ENCODE assay signal across 9 cellular contexts in genomic region chr5:1564182-1564748, GRCh38. TPM values are rescaled to one million over a fixed set of nuclear protein-coding genes. Genes with fewer than 3 reads are reported as not detected.
A peak's percentile ranks its signal among the peaks of the same experiment; 100 is the strongest.
DNase-seq lines count a peak whose midpoint lies in the region; ATAC-seq and TF ChIP-seq lines count a peak whose summit lies in the region.
"Had no signal": no experiment of that assay in that cellular context is flagged by ENCODE, and none has a peak within 500 bp of the region (broad histone marks: within the 10 kb centered on the region; RNA-seq: fewer than 3 reads in every experiment).

No MANE protein-coding gene starts in this region.

- peaks cover 9% of the 10 kb centered on the region for H4K20me1 ChIP-seq in osteoblast (ENCODE audit: insufficient read depth, low read length)

- H3K9me3 ChIP-seq in osteoblast (ENCODE audit: low read depth, low read length) (no peaks in the 10 kb centered on the region), A673 (ENCODE audit: low read depth, low read length, poor library complexity, severe bottlenecking) (no peaks in the 10 kb centered on the region)

- intact Hi-C loops in A673 (cut with micrococcal nuclease; ENCODE audit: unreplicated experiment) = no loop called here

- peak; percentile 71 for DNase-seq in ELR (ENCODE audit: low read depth)
- DNase-seq in RKO (ENCODE audit: low spot score) = peak; percentile 50
- DNase-seq in fibroblast of mammary gland (ENCODE audit: low read depth) = peak; percentile 84
- peak; percentile 89 for DNase-seq in osteoblast (ENCODE audit: insufficient read length, low spot score, missing footprints)
- DNase-seq in A673 (ENCODE audit: low spot score) = no peak
- DNase-seq in NCI-H2081 treated with DMSO at 0.1 percent for 48 hours (lab: John Stamatoyannopoulos, UW) = no peak
- DNase-seq in activated CD8-positive, alpha-beta T cell treated with anti-CD3 and anti-CD28 coated beads, Interleukin-2, amount 10 ng/mL, durations not matched to agents 7 days and 5 days = no peak
- no peak for DNase-seq in Ammon's horn (ENCODE audit: low spot score)
- DNase-seq: activated B cell treated with CpG ODN at 0.5 μM for 24 hours had no signal

- no peak overlapping the region for H3K27ac Mint-ChIP-seq in activated CD8-positive, alpha-beta T cell treated with anti-CD3 and anti-CD28 coated beads, Interleukin-2, amount 10 ng/mL, durations not matched to agents 7 days and 5 days
- H3K27ac Mint-ChIP-seq: activated B cell treated with CpG ODN at 0.5 μM for 24 hours had no signal

- H3K4me1 ChIP-seq in osteoblast (ENCODE audit: insufficient read depth, low read length) (peaks cover 22% of the 10 kb centered on the region), A673 (ENCODE audit: insufficient read depth, low read length, poor library complexity, severe bottlenecking) (no peaks in the 10 kb centered on the region)

- POLR2A ChIA-PET in A673 (lab: Charles Lee; ENCODE audit: low non-redundant PET) = no interaction called here
- POLR2A ChIA-PET in activated CD8-positive, alpha-beta T cell treated with anti-CD3 and anti-CD28 coated beads, Interleukin-2, amount 10 ng/mL, durations not matched to agents 7 days and 5 days (lab: Charles Lee) = no interaction called here

- no peak overlapping the region for H3K4me3 Mint-ChIP-seq in activated CD8-positive, alpha-beta T cell treated with anti-CD3 and anti-CD28 coated beads, Interleukin-2, amount 10 ng/mL, durations not matched to agents 7 days and 5 days
- H3K4me3 Mint-ChIP-seq: activated B cell treated with CpG ODN at 0.5 μM for 24 hours had no signal

- CTCF ChIA-PET in A673 (lab: Charles Lee) = no interaction called here
- CTCF ChIA-PET in activated CD8-positive, alpha-beta T cell treated with anti-CD3 and anti-CD28 coated beads, Interleukin-2, amount 10 ng/mL, durations not matched to agents 7 days and 5 days (lab: Charles Lee) = no interaction called here

- no peaks in the 10 kb centered on the region for H3K36me3 Mint-ChIP-seq in activated CD8-positive, alpha-beta T cell treated with anti-CD3 and anti-CD28 coated beads, Interleukin-2, amount 10 ng/mL, durations not matched to agents 7 days and 5 days (ENCODE audit: low read depth)

- no peak overlapping the region for H2AFZ ChIP-seq in osteoblast (ENCODE audit: low read length)

- H3K79me2 ChIP-seq in osteoblast (ENCODE audit: insufficient read depth, low read length) = no peaks in the 10 kb centered on the region

- no peak for ATAC-seq in activated CD8-positive, alpha-beta T cell treated with anti-CD3 and anti-CD28 coated beads, Interleukin-2, amount 10 ng/mL, durations not matched to agents 7 days and 5 days

- no peaks in the 10 kb centered on the region for H3K9me3 Mint-ChIP-seq in activated CD8-positive, alpha-beta T cell treated with anti-CD3 and anti-CD28 coated beads, Interleukin-2, amount 10 ng/mL, durations not matched to agents 7 days and 5 days (ENCODE audit: insufficient read depth)

- H3K27me3 Mint-ChIP-seq in activated CD8-positive, alpha-beta T cell treated with anti-CD3 and anti-CD28 coated beads, Interleukin-2, amount 10 ng/mL, durations not matched to agents 7 days and 5 days (ENCODE audit: low read depth) = peaks cover 11% of the 10 kb centered on the region

- H3K27ac ChIP-seq in osteoblast (ENCODE audit: low read depth, low read length) = no peak overlapping the region
- no peak overlapping the region for H3K27ac ChIP-seq in A673 (ENCODE audit: low read depth, low read length, poor library complexity, severe bottlenecking)

- H3K4me3 ChIP-seq in fibroblast of mammary gland (ENCODE audit: control insufficient read depth, low read depth, low read length) = no peak overlapping the region
- H3K4me3 ChIP-seq in osteoblast (ENCODE audit: insufficient read depth, low read length) = no peak overlapping the region
- H3K4me3 ChIP-seq in A673 (ENCODE audit: low read depth, low read length, poor library complexity, severe bottlenecking) = no peak overlapping the region

- BruUV-seq in A673 (replicated peaks; lab: Mats Ljungman, UMichigan) = no TSS peak

- H3K36me3 ChIP-seq in osteoblast (ENCODE audit: insufficient read depth, low read length) (no peaks in the 10 kb centered on the region), A673 (ENCODE audit: insufficient read depth, low read length, poor library complexity, severe bottlenecking) (no peaks in the 10 kb centered on the region)

- H3K4me1 Mint-ChIP-seq in activated CD8-positive, alpha-beta T cell treated with anti-CD3 and anti-CD28 coated beads, Interleukin-2, amount 10 ng/mL, durations not matched to agents 7 days and 5 days (ENCODE audit: low read depth) = no peaks in the 10 kb centered on the region
- H3K4me1 Mint-ChIP-seq: activated B cell treated with CpG ODN at 0.5 μM for 24 hours had no signal

- TF ChIP-seq CTCF in fibroblast of mammary gland (conservative IDR thresholded peaks at IDR 0.05; ENCODE audit: control insufficient read depth, insufficient read depth, low read depth, low read length) = no peak
- no peak for TF ChIP-seq CTCF in osteoblast (IDR thresholded peaks at IDR 0.05; ENCODE audit: extremely low read depth, low read depth, low read length)
- no peak for TF ChIP-seq CTCF in A673 (conservative IDR thresholded peaks at IDR 0.05; ENCODE audit: low read depth, low read length)

- H3K27me3 ChIP-seq in osteoblast (ENCODE audit: insufficient read depth, low read length) (peaks cover 33% of the 10 kb centered on the region), A673 (replicated peaks; ENCODE audit: insufficient read depth, low read depth, low read length, poor library complexity) (no peaks in the 10 kb centered on the region)

- H3K4me2 ChIP-seq in osteoblast (ENCODE audit: insufficient read depth, low read length) = no peak overlapping the region

RNA-seq across cellular contexts. Expression of gene LPCAT1, which starts 40.5 kb away (rescaled TPM):
- total RNA-seq in osteoblast (11.6 and 15.6 TPM in 2 replicates), A673 (2021) (86.9 and 97.3 TPM in 2 replicates)
- 10 to 100 TPM; 60.8 to 68.3 TPM for total RNA-seq in activated CD8-positive, alpha-beta T cell treated with anti-CD3 and anti-CD28 coated beads, Interleukin-2, amount 10 ng/mL, durations not matched to agents 7 days and 5 days

Comparison
In these comparisons a context has a peak if more than half of its experiments do, and no peak if none do; other contexts are left out.
1. DNase-seq: peak in ELR (single experiment), RKO (single experiment), fibroblast of mammary gland (single experiment) and osteoblast (single experiment); none in A673 (single experiment), NCI-H2081 treated with DMSO at 0.1 percent for 48 hours (single experiment), activated CD8-positive, alpha-beta T cell treated with anti-CD3 and anti-CD28 coated beads, Interleukin-2, amount 10 ng/mL, durations not matched to agents 7 days and 5 days (single experiment) and Ammon's horn (single experiment).